20 cellular contexts compared by ENCODE assay signal in the genomic region with DNA sequence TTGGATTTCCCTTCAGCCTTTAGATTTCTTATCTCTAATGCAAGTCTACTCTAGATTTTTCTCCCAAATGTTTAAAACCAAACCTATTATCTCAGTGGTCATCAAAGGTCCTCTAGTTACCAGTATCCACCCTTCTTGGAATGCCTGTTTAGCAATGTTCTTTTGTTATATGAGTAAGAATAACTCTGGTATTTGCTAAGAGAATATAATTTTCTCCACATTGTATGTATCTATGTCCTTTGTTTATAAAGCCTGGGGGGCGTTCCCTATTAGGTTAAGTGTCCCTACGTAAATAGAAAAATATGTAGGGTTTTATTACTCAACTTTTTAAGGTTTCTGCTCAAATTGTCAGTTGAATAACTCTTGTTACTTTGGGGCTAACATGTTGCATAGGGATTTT. TPM values are rescaled to one million over a fixed set of nuclear protein-coding genes. Genes with fewer than 3 reads are reported as not detected.
DNase-seq lines count a peak whose midpoint lies in the region; FAIRE-seq and TF ChIP-seq lines count a peak whose summit lies in the region.
"Had no signal": no experiment of that assay in that cellular context is flagged by ENCODE, and none has a peak within 500 bp of the region (broad histone marks: within the 10 kb centered on the region; RNA-seq: fewer than 3 reads in every experiment).

No MANE protein-coding gene starts in this region.

- H3K79me2 ChIP-seq in GM23248 (ENCODE audit: insufficient read depth) (peaks cover 97% of the 10 kb centered on the region), astrocyte (ENCODE audit: insufficient read depth, low read length) (peaks cover 95% of the 10 kb centered on the region), hepatocyte (peaks cover 96% of the 10 kb centered on the region)

- H3K27me3 ChIP-seq in GM23248 (replicated peaks; ENCODE audit: insufficient read depth) (no peaks in the 10 kb centered on the region), astrocyte (ENCODE audit: insufficient read depth, low read length) (no peaks in the 10 kb centered on the region), hepatocyte (no peaks in the 10 kb centered on the region), ascending aorta (no peaks in the 10 kb centered on the region)
- H3K27me3 ChIP-seq: Peyer's patch had no signal

- H3K36me3 ChIP-seq in GM23248 (ENCODE audit: low read depth) = no peaks in the 10 kb centered on the region
- no peaks in the 10 kb centered on the region for H3K36me3 ChIP-seq in astrocyte (ENCODE audit: insufficient read depth, low read length)
- no peaks in the 10 kb centered on the region for H3K36me3 ChIP-seq in hepatocyte (replicated peaks; ENCODE audit: insufficient read depth, low read depth)
- peaks cover 0 to 8% of the 10 kb centered on the region in 2 donors for H3K36me3 ChIP-seq in ascending aorta
- H3K36me3 ChIP-seq: Peyer's patch had no signal

- no peaks in the 10 kb centered on the region for H3K27me3 Mint-ChIP-seq in astrocyte (ENCODE audit: low read depth, unreplicated experiment)

- H4K20me1 ChIP-seq in GM23248 (ENCODE audit: insufficient read depth) = peaks cover 13% of the 10 kb centered on the region; the same call in 1 of the 2 replicates
- H4K20me1 ChIP-seq in astrocyte (ENCODE audit: insufficient read depth, low read length) = peaks cover 82% of the 10 kb centered on the region
- peaks cover 68% of the 10 kb centered on the region for H4K20me1 ChIP-seq in hepatocyte (ENCODE audit: insufficient read depth, poor library complexity, severe bottlenecking)

- no peaks in the 10 kb centered on the region for H3K9me3 ChIP-seq in GM23248 (ENCODE audit: low read depth)
- H3K9me3 ChIP-seq in astrocyte (ENCODE audit: insufficient read depth, low read depth, low read length) = no peaks in the 10 kb centered on the region
- no peaks in the 10 kb centered on the region for H3K9me3 ChIP-seq in hepatocyte (ENCODE audit: low read depth)
- no peaks in the 10 kb centered on the region for H3K9me3 ChIP-seq in ascending aorta
- H3K9me3 ChIP-seq: A549, Peyer's patch had no signal

- H3K27ac ChIP-seq in GM23248 (no peak overlapping the region), astrocyte (ENCODE audit: low read depth, low read length) (no peak overlapping the region), hepatocyte (no peak overlapping the region), ascending aorta (no peak overlapping the region)
- H3K27ac ChIP-seq: A549, Peyer's patch, SK-N-MC had no signal

- FAIRE-seq in astrocyte (lab: Jason Lieb, UNC) = no peak
- FAIRE-seq: A549, H1 had no signal

- H3K4me2 ChIP-seq in GM23248 (ENCODE audit: unreplicated experiment) (peak overlapping the region; percentile 13), astrocyte (ENCODE audit: low read length) (no peak overlapping the region), hepatocyte (peak overlapping the region; percentile 47)
- H3K4me2 ChIP-seq: A549 had no signal

- H3K4me1 ChIP-seq in GM23248 (ENCODE audit: insufficient read depth) (peaks cover 14% of the 10 kb centered on the region), astrocyte (ENCODE audit: insufficient read depth, low read length) (no peaks in the 10 kb centered on the region), hepatocyte (ENCODE audit: insufficient read depth) (peaks cover 8% of the 10 kb centered on the region), ascending aorta (peaks cover 0 to 17% of the 10 kb centered on the region in 2 donors)

- in situ Hi-C loops in GM23248 (cut with MboI) = no loop called here

- H3K27ac Mint-ChIP-seq in astrocyte (ENCODE audit: unreplicated experiment) = no peak overlapping the region
- H3K27ac Mint-ChIP-seq: CD14-positive monocyte, HFFc6 had no signal

- H3K4me1 Mint-ChIP-seq in astrocyte (ENCODE audit: low read depth, unreplicated experiment) = peaks cover 21% of the 10 kb centered on the region

- H3K4me3 Mint-ChIP-seq in astrocyte (ENCODE audit: unreplicated experiment) = no peak overlapping the region
- H3K4me3 Mint-ChIP-seq: CD14-positive monocyte, HFFc6 had no signal

- H3K9me2 ChIP-seq in GM23248 (ENCODE audit: insufficient read depth) = no peaks in the 10 kb centered on the region
- no peaks in the 10 kb centered on the region for H3K9me2 ChIP-seq in hepatocyte (replicated peaks; ENCODE audit: insufficient read depth)

- no peak overlapping the region for H2AFZ ChIP-seq in GM23248
- H2AFZ ChIP-seq in astrocyte (ENCODE audit: low read depth, low read length) = no peak overlapping the region
- no peak overlapping the region for H2AFZ ChIP-seq in hepatocyte

- H3F3A ChIP-seq in GM23248 (ENCODE audit: insufficient read depth) = no peaks in the 10 kb centered on the region

- TF ChIP-seq CTCF in astrocyte (IDR thresholded peaks at IDR 0.05; ENCODE audit: insufficient read depth, low read depth, low read length) (no peak), hepatocyte (IDR thresholded peaks at IDR 0.05; ENCODE audit: poor library complexity) (no peak), ascending aorta (IDR thresholded peaks at IDR 0.05) (no peak)

- WGBS in GM23248 (ENCODE audit: low coverage in 1 of 2, low lambda C conversion rate in 2 of 2, missing lambda C conversion rate in 2 of 2), 2 experiments = 80 to 89% methylated on average over 2 of the region's 2 CpGs
- WGBS in hepatocyte (ENCODE audit: low lambda C conversion rate, missing lambda C conversion rate) = 45% methylated on average over 2 of the region's 2 CpGs

- H3K9ac ChIP-seq in GM23248 = no peak overlapping the region
- no peak overlapping the region for H3K9ac ChIP-seq in astrocyte (ENCODE audit: low read length)

- H3K4me3 ChIP-seq in GM23248 = no peak overlapping the region
- H3K4me3 ChIP-seq in astrocyte (ENCODE audit: insufficient read depth, low read depth, low read length) = no peak overlapping the region
- no peak overlapping the region for H3K4me3 ChIP-seq in hepatocyte
- peak overlapping the region in 1 of 2 donors; percentile 7 for H3K4me3 ChIP-seq in ascending aorta
- H3K4me3 ChIP-seq: A549, Peyer's patch, SK-N-MC had no signal

- intact Hi-C loops in head of caudate nucleus (cut with DNase I) (no loop called here), ascending aorta (cut with DNase I) (no loop called here)

- DNase-seq in AG20443 (ENCODE audit: low spot score) (peak; percentile 8), GM23248 (peak; percentile 22), astrocyte (ENCODE audit: low read depth) (peak; percentile 9), hepatocyte (ENCODE audit: low spot score) (no peak), head of caudate nucleus (no peak), mucosa of gallbladder (ENCODE audit: low spot score) (no peak), COLO829 (ENCODE audit: low spot score) (no peak), ascending aorta (ENCODE audit: low spot score in 2 of 2) (no peak)
- DNase-seq: COR-L47, HFFc6, NCI-H1048, NCI-H146, NCI-H2227 treated with DMSO at 0.1 percent for 48 hours, NCI-H524, Peyer's patch, Right ventricle myocardium superior had no signal

- no peaks in the 10 kb centered on the region for H3K36me3 Mint-ChIP-seq in astrocyte (ENCODE audit: low read depth, unreplicated experiment)

- no peaks in the 10 kb centered on the region for H3K9me3 Mint-ChIP-seq in astrocyte (ENCODE audit: unreplicated experiment)
- H3K9me3 Mint-ChIP-seq: HFFc6 had no signal

RNA-seq across cellular contexts. Expression of a gene that starts 27.3 kb away (rescaled TPM):
- total RNA-seq in GM23248 (2014; rRNA removed; shearing (Covaris generic)) = 16.6 and 16.9 TPM in 2 replicates
- 21.5 and 26.2 TPM in 2 replicates for polyA plus RNA-seq in GM23248 (2016; fragmentation: Nextera tagmentation; extraction: Ambion mirVana)
- 46.0 and 50.3 TPM in 2 replicates for total RNA-seq in astrocyte
- 36.4 and 41.7 TPM in 2 replicates for total RNA-seq in hepatocyte
- polyA plus RNA-seq in hepatocyte = 16.2 and 24.2 TPM in 2 replicates
- total RNA-seq in mucosa of gallbladder = 62.9 TPM
- 25.0 TPM for total RNA-seq in ascending aorta

Comparison
In these comparisons a context has a peak if more than half of its experiments do, and no peak if none do; other contexts are left out.
1. DNase-seq: peak in AG20443 (single experiment), GM23248 (single experiment) and astrocyte (single experiment); none in hepatocyte (single experiment), head of caudate nucleus (0 of 42), mucosa of gallbladder (single experiment), COLO829 (single experiment) and ascending aorta (0 of 2).